21 cellular contexts compared by ENCODE assay signal in genomic region chr5:110854200-110854599, GRCh38.
A peak's percentile ranks its signal among the peaks of the same experiment; 100 is the strongest.
DNase-seq lines count a peak whose midpoint lies in the region; ATAC-seq and TF ChIP-seq lines count a peak whose summit lies in the region.
"Had no signal": no experiment of that assay in that cellular context is flagged by ENCODE, and none has a peak within 500 bp of the region (broad histone marks: within the 10 kb centered on the region; RNA-seq: fewer than 3 reads in every experiment).

No MANE protein-coding gene starts in this region.

- no peak overlapping the region for H3K27ac ChIP-seq in right atrium auricular region
- no peak overlapping the region for H3K27ac ChIP-seq in mesenchymal stem cell (ENCODE audit: low read length, poor library complexity, severe bottlenecking)
- H3K27ac ChIP-seq in body of pancreas, result no peak overlapping the region
- no peak overlapping the region for H3K27ac ChIP-seq in CD8-positive, alpha-beta T cell (ENCODE audit: low read depth, low read length)
- H3K27ac ChIP-seq: BLaER1, HL-60 had no signal

- no peak overlapping the region for H2AFZ ChIP-seq in mesenchymal stem cell (ENCODE audit: low read depth, low read length)

- no peak overlapping the region for H2BK15ac ChIP-seq in mesenchymal stem cell (ENCODE audit: low read depth, poor library complexity, severe bottlenecking)

- H3K18ac ChIP-seq in mesenchymal stem cell (ENCODE audit: low read depth in 1 of 2, low read length in 2 of 2), result peak overlapping the region in 1 of 2 experiments; percentile 8

- H3K36me3 Mint-ChIP-seq in CD8-positive, alpha-beta T cell, result no peaks in the 10 kb centered on the region
- H3K36me3 Mint-ChIP-seq: CD4-positive, alpha-beta memory T cell; IgD-negative memory B cell had no signal

- H3K36me3 ChIP-seq in right atrium auricular region, result no peaks in the 10 kb centered on the region
- no peaks in the 10 kb centered on the region for H3K36me3 ChIP-seq in mesenchymal stem cell (ENCODE audit: control insufficient read depth in 1 of 2, insufficient read depth in 2 of 2, low read depth in 1 of 2, low read length in 2 of 2)
- H3K36me3 ChIP-seq in body of pancreas (replicated peaks in 1 of 2; ENCODE audit: insufficient read depth in 1 of 2, low read depth in 2 of 2), result no peaks in the 10 kb centered on the region
- no peaks in the 10 kb centered on the region for H3K36me3 ChIP-seq in CD8-positive, alpha-beta T cell (ENCODE audit: insufficient read depth, low read length)
- H3K36me3 ChIP-seq: BLaER1 had no signal

- H3K9me3 ChIP-seq in right atrium auricular region (no peaks in the 10 kb centered on the region), mesenchymal stem cell (ENCODE audit: control insufficient read depth, low read length) (no peaks in the 10 kb centered on the region), body of pancreas (no peaks in the 10 kb centered on the region)
- H3K9me3 ChIP-seq in CD8-positive, alpha-beta T cell (ENCODE audit: low read length), result no peaks in the 10 kb centered on the region
- H3K9me3 ChIP-seq: BLaER1 had no signal

- no peak overlapping the region for H3K27ac Mint-ChIP-seq in CD8-positive, alpha-beta T cell
- H3K27ac Mint-ChIP-seq: CD4-positive, alpha-beta memory T cell; IgD-negative memory B cell had no signal

- no peaks in the 10 kb centered on the region for H3K27me3 ChIP-seq in right atrium auricular region
- no peaks in the 10 kb centered on the region for H3K27me3 ChIP-seq in mesenchymal stem cell (ENCODE audit: control insufficient read depth in 1 of 2, insufficient read depth in 1 of 2, low read length in 2 of 2)
- H3K27me3 ChIP-seq in body of pancreas, result no peaks in the 10 kb centered on the region
- no peaks in the 10 kb centered on the region for H3K27me3 ChIP-seq in CD8-positive, alpha-beta T cell (ENCODE audit: insufficient read depth, low read length)
- H3K27me3 ChIP-seq: BLaER1 had no signal

- no peaks in the 10 kb centered on the region for H3K4me1 ChIP-seq in right atrium auricular region
- no peaks in the 10 kb centered on the region for H3K4me1 ChIP-seq in mesenchymal stem cell (ENCODE audit: control insufficient read depth, insufficient read depth, low read depth, low read length)
- H3K4me1 ChIP-seq in body of pancreas, result no peaks in the 10 kb centered on the region
- no peaks in the 10 kb centered on the region for H3K4me1 ChIP-seq in CD8-positive, alpha-beta T cell (ENCODE audit: insufficient read depth, low read length)

- TF ChIP-seq CTCF in right atrium auricular region (IDR thresholded peaks at IDR 0.05), result no peak
- TF ChIP-seq CTCF in choroid plexus epithelial cell (conservative IDR thresholded peaks at IDR 0.05; ENCODE audit: low read depth, low read length), result no peak
- TF ChIP-seq CTCF in body of pancreas (IDR thresholded peaks at IDR 0.05), result no peak
- TF ChIP-seq CTCF in CD8-positive, alpha-beta T cell (IDR thresholded peaks at IDR 0.05), result no peak

- H2AK5ac ChIP-seq in mesenchymal stem cell (ENCODE audit: low read length, severe bottlenecking), result no peak overlapping the region

- POLR2A ChIA-PET in CD8-positive, alpha-beta T cell (lab: Charles Lee), result no interaction called here

- no peak for TF ChIP-seq POLR2A in body of pancreas (IDR thresholded peaks at IDR 0.05)

- no peaks in the 10 kb centered on the region for H3K4me1 Mint-ChIP-seq in CD8-positive, alpha-beta T cell (ENCODE audit: low read depth)
- H3K4me1 Mint-ChIP-seq: CD4-positive, alpha-beta memory T cell had no signal

- H3K4ac ChIP-seq in mesenchymal stem cell (ENCODE audit: low read depth in 1 of 2, low read length in 2 of 2), result no peak overlapping the region

- ATAC-seq in left cardiac atrium (peak; percentile 30 to 81), body of pancreas (no peak), GM18909 (IDR thresholded peaks at IDR 0.05; ENCODE audit: poor library complexity, unreplicated experiment) (no peak)
- no peak for ATAC-seq in CD8-positive, alpha-beta T cell

- no peak overlapping the region for H3K4me3 ChIP-seq in right atrium auricular region
- H3K4me3 ChIP-seq in choroid plexus epithelial cell (ENCODE audit: low read depth, low read length), result no peak overlapping the region
- H3K4me3 ChIP-seq in mesenchymal stem cell (ENCODE audit: insufficient read depth in 1 of 2, low read depth in 1 of 2, low read length in 2 of 2), result no peak overlapping the region
- no peak overlapping the region for H3K4me3 ChIP-seq in body of pancreas
- H3K4me3 ChIP-seq in CD8-positive, alpha-beta T cell (ENCODE audit: low read depth, low read length), result no peak overlapping the region
- H3K4me3 ChIP-seq: BLaER1 had no signal

- H3K4me3 Mint-ChIP-seq in CD8-positive, alpha-beta T cell, result no peak overlapping the region
- H3K4me3 Mint-ChIP-seq: CD4-positive, alpha-beta memory T cell; IgD-negative memory B cell had no signal

- intact Hi-C loops in left cardiac atrium (cut with DNase I), result no loop called here
- intact Hi-C loops in body of pancreas (cut with DNase I), result no loop called here
- intact Hi-C loops in CD8-positive, alpha-beta T cell (cut with DNase I, micrococcal nuclease), result no loop called here

- H3K9ac ChIP-seq in mesenchymal stem cell (ENCODE audit: low read length), result no peak overlapping the region
- H3K9ac ChIP-seq: BLaER1 had no signal

- H2BK120ac ChIP-seq in mesenchymal stem cell (ENCODE audit: low read depth, low read length), result no peak overlapping the region

- peaks cover 2% of the 10 kb centered on the region for H3K27me3 Mint-ChIP-seq in CD8-positive, alpha-beta T cell (ENCODE audit: low read depth)
- H3K27me3 Mint-ChIP-seq: IgD-negative memory B cell had no signal

- H2BK5ac ChIP-seq in mesenchymal stem cell (ENCODE audit: low read depth, low read length, poor library complexity, severe bottlenecking), result no peak overlapping the region

- no peak overlapping the region for H3K23ac ChIP-seq in mesenchymal stem cell (ENCODE audit: low read length in 2 of 2)

- CTCF ChIA-PET in CD8-positive, alpha-beta T cell (lab: Charles Lee), result no interaction called here

- no peak overlapping the region for H4K91ac ChIP-seq in mesenchymal stem cell (ENCODE audit: low read length)

- DNase-seq in left cardiac atrium, result no peak
- no peak for DNase-seq in right atrium auricular region (ENCODE audit: low spot score)
- peak; percentile 13 for DNase-seq in OCI-M1 (lab: John Stamatoyannopoulos, UW)
- peak; percentile 22 for DNase-seq in choroid plexus epithelial cell (ENCODE audit: low read depth)
- peak; percentile 18 for DNase-seq in mesenchymal stem cell
- DNase-seq in body of pancreas, result no peak
- no peak for DNase-seq in CD8-positive, alpha-beta T cell
- DNase-seq: Calu3; CD4-positive, alpha-beta memory T cell; Kasumi-1; NCI-H1092 treated with DMSO at 0.1 percent for 48 hours; NCI-H146; NCI-H2029 treated with DMSO at 0.1 percent for 48 hours; NCI-H2171; NCI-H748 treated with DMSO at 0.1 percent for 48 hours; NK-92 treated with Interleukin-12 subunit alpha and Interleukin-12 subunit beta, amount 100 ng/mL, for 24 hours; SHP77 treated with DMSO at 0.1 percent for 48 hours had no signal

- H3K14ac ChIP-seq in mesenchymal stem cell (ENCODE audit: low read length in 2 of 2), result no peak overlapping the region

- no peak overlapping the region for H2BK12ac ChIP-seq in mesenchymal stem cell (ENCODE audit: low read length in 2 of 2)

- H3K4me2 ChIP-seq in mesenchymal stem cell (ENCODE audit: low read length, poor library complexity, severe bottlenecking), result no peak overlapping the region
- H3K4me2 ChIP-seq: BLaER1 had no signal

- no peak overlapping the region for H4K8ac ChIP-seq in mesenchymal stem cell (ENCODE audit: low read length)

- peaks cover 5% of the 10 kb centered on the region for H3K9me3 Mint-ChIP-seq in CD8-positive, alpha-beta T cell

- H3K79me1 ChIP-seq in mesenchymal stem cell (replicated peaks; ENCODE audit: low read length, poor library complexity, severe bottlenecking), result no peaks in the 10 kb centered on the region

- no CpG with 5 or more reads among the region's 1 CpG for WGBS in mesenchymal stem cell
- 38 to 44% methylated on average over 1 of the region's 1 CpG for WGBS in body of pancreas, 2 donors

Comparison
In these comparisons a context has a peak if more than half of its experiments do, and no peak if none do; other contexts are left out.
1. ATAC-seq: peak in left cardiac atrium (2 of 2); none in body of pancreas (single experiment), GM18909 (single experiment) and CD8-positive, alpha-beta T cell (single experiment).
2. DNase-seq: peak in OCI-M1 (single experiment), choroid plexus epithelial cell (single experiment) and mesenchymal stem cell (single experiment); none in left cardiac atrium (single experiment), right atrium auricular region (single experiment), body of pancreas (0 of 4) and CD8-positive, alpha-beta T cell (0 of 7).